Comparison of ENCODE assay signal across 8 cellular contexts in genomic region chr14:81533536-81534343, GRCh38. TPM values are rescaled to one million over a fixed set of nuclear protein-coding genes. Genes with fewer than 3 reads are reported as not detected.
DNase-seq lines count a peak whose midpoint lies in the region; ATAC-seq and TF ChIP-seq lines count a peak whose summit lies in the region.

SEL1L (minus strand) TSS chr14:81533853; CDS start chr14:81533744, 109 bp downstream.

- no peak for TF ChIP-seq CTCF in BE2C (IDR thresholded peaks at IDR 0.05; ENCODE audit: low read depth, low read length)
- TF ChIP-seq CTCF in colonic mucosa (IDR thresholded peaks at IDR 0.05), result no peak

- H3K9me3 ChIP-seq in BE2C, result no peaks in the 10 kb centered on the region
- H3K9me3 ChIP-seq in colonic mucosa, result no peaks in the 10 kb centered on the region

- intact Hi-C loops in colonic mucosa (cut with DNase I), result no loop called here

- DNase-seq in BE2C (peak; percentile 100), GM19240 (ENCODE audit: insufficient read length, low spot score) (peak; percentile 72), NCI-H526 (lab: John Stamatoyannopoulos, UW) (peak; percentile 99 to 100), colonic mucosa (peak; percentile 100), kidney tubule cell (ENCODE audit: low spot score) (peak; percentile 100)
- peak; percentile 100 for DNase-seq in activated CD4-positive, alpha-beta T cell treated with anti-CD3 and anti-CD28 coated beads for 48 hours
- peak; percentile 97 to 99 (median 99) for DNase-seq in stimulated activated CD4-positive, alpha-beta T cell treated with anti-CD3 and anti-CD28 coated beads, Interleukin-1b, Interleukin-23, amount 100 ng/mL, for 24 hours (ENCODE audit: low read depth in 4 of 4, low spot score in 1 of 4)

- H3K27ac ChIP-seq in colonic mucosa, result peak within 1 kb of the TSS; percentile 48

- H3K4me1 ChIP-seq in BE2C (no peaks in the 10 kb centered on the region; the same call in 1 of the 2 replicates), colonic mucosa (peaks cover 3% of the 10 kb centered on the region)

- H3K36me3 ChIP-seq in BE2C, result no peaks in the 10 kb centered on the region
- no peaks in the 10 kb centered on the region for H3K36me3 ChIP-seq in colonic mucosa

- peak within 1 kb of the TSS; percentile 77 to 94 for H3K9ac ChIP-seq in colonic mucosa (ENCODE audit: low read depth in 2 of 2, low read length in 2 of 2)

- ATAC-seq in HG03460 (IDR thresholded peaks at IDR 0.05; ENCODE audit: unreplicated experiment), result peak; percentile 90

- H3K27me3 ChIP-seq in BE2C, result no peaks in the 10 kb centered on the region
- H3K27me3 ChIP-seq in colonic mucosa, result no peaks in the 10 kb centered on the region

- H3K4me3 ChIP-seq in BE2C (ENCODE audit: low read depth, low read length) (peak within 1 kb of the TSS; percentile 94), colonic mucosa (peak within 1 kb of the TSS; percentile 86)

RNA-seq across cellular contexts. Expression of gene SEL1L, which starts in this region (rescaled TPM):
- polyA plus RNA-seq in BE2C (2012; ENCODE audit: insufficient read depth, insufficient read length, low read depth), result 38.2 TPM
- 100 to 1,000 TPM in 1 of 2 donors, 10 to 100 TPM in 1; 91.2 to 121 TPM for total RNA-seq in colonic mucosa

Comparison
In these comparisons a context has a peak if more than half of its experiments do, and no peak if none do; other contexts are left out.
1. Peak in every context shown above with its lines: DNase-seq, ATAC-seq, H3K4me3 ChIP-seq and H3K27ac ChIP-seq.